ENCODE assay signal across 22 cellular contexts in genomic region chr10:133014416-133015210, GRCh38.
A peak's percentile ranks its signal among the peaks of the same experiment; 100 is the strongest.
DNase-seq lines count a peak whose midpoint lies in the region; ATAC-seq, FAIRE-seq and TF ChIP-seq lines count a peak whose summit lies in the region.
"Had no signal": no experiment of that assay in that cellular context is flagged by ENCODE, and none has a peak within 500 bp of the region (broad histone marks: within the 10 kb centered on the region; RNA-seq: fewer than 3 reads in every experiment).

No MANE protein-coding gene starts in this region.

- in situ Hi-C loops in Panc1 (cut with HindIII; ENCODE audit: low pct_unique_long_range_greater_than_20kb, low sequenced_read_pairs), result no loop called here
- in situ Hi-C loops in HepG2 (cut with HindIII; ENCODE audit: extremely low pct_ligation_motif_present, low pct_unique_long_range_greater_than_20kb), result no loop called here

- ATAC-seq in right cardiac atrium (no peak), Panc1 (peak; percentile 44; the same call in 1 of the 2 replicates), HepG2 (peak; percentile 49)
- ATAC-seq in CD4-positive, alpha-beta T cell (ENCODE audit: poor library complexity), result no peak
- no peak for ATAC-seq in activated CD4-positive, CD25-positive, alpha-beta regulatory T cell treated with anti-CD3 and anti-CD28 coated beads, Interleukin-2, amount 50 U/mL, for 24 hours

- no peaks in the 10 kb centered on the region for H3K4me1 Mint-ChIP-seq in CD4-positive, alpha-beta T cell (ENCODE audit: low read depth)
- H3K4me1 Mint-ChIP-seq: B cell; CD4-positive, CD25-positive, alpha-beta regulatory T cell; CD8-positive, alpha-beta memory T cell had no signal

- H3K4me2 ChIP-seq in HepG2 (ENCODE audit: low read depth, low read length), result no peak overlapping the region
- H3K4me2 ChIP-seq: BLaER1 had no signal

- H3K36me3 ChIP-seq in left ventricle myocardium inferior, result no peaks in the 10 kb centered on the region
- no peaks in the 10 kb centered on the region for H3K36me3 ChIP-seq in Panc1 (ENCODE audit: control insufficient read depth, insufficient read depth, low read length)
- no peaks in the 10 kb centered on the region for H3K36me3 ChIP-seq in HepG2 (replicated peaks in 1 of 2; ENCODE audit: control insufficient read depth in 1 of 2, insufficient read depth in 2 of 2, low read length in 2 of 2)
- peaks cover 8% of the 10 kb centered on the region for H3K36me3 ChIP-seq in neutrophil
- H3K36me3 ChIP-seq: BLaER1 had no signal

- H3K27ac Mint-ChIP-seq in CD4-positive, alpha-beta T cell, result no peak overlapping the region
- H3K27ac Mint-ChIP-seq: B cell; CD4-positive, CD25-positive, alpha-beta regulatory T cell; CD8-positive, alpha-beta memory T cell had no signal

- no peak overlapping the region for H3K9ac ChIP-seq in HepG2 (ENCODE audit: insufficient read depth, low read depth, low read length)
- H3K9ac ChIP-seq: BLaER1 had no signal

- H3K4me3 Mint-ChIP-seq in CD4-positive, alpha-beta T cell, result no peak overlapping the region
- H3K4me3 Mint-ChIP-seq: B cell; CD4-positive, CD25-positive, alpha-beta regulatory T cell; CD8-positive, alpha-beta memory T cell had no signal

- peak; percentile 14 to 54 (median 49) for DNase-seq in right cardiac atrium
- DNase-seq in left ventricle myocardium inferior, result no peak
- no peak for DNase-seq in Panc1 (ENCODE audit: low read depth, low spot score)
- no peak for DNase-seq in HepG2 (ENCODE audit: low spot score)
- no peak for DNase-seq in CD4-positive, alpha-beta T cell
- no peak for DNase-seq in SHP77 treated with DMSO at 0.1 percent for 48 hours (lab: John Stamatoyannopoulos, UW)
- DNase-seq: CD4-positive, CD25-positive, alpha-beta regulatory T cell; CD8-positive, alpha-beta memory T cell; DMS53; DMS79 treated with DMSO at 0.1 percent for 48 hours; GF-D8; GOT3; H7; HCEC 1CT had no signal

- H3K9me3 ChIP-seq in right cardiac atrium (ENCODE audit: control insufficient read depth, low read length) (no peaks in the 10 kb centered on the region), left ventricle myocardium inferior (replicated peaks) (no peaks in the 10 kb centered on the region), Panc1 (ENCODE audit: control insufficient read depth, insufficient read depth, low read depth, low read length) (no peaks in the 10 kb centered on the region), HepG2 (ENCODE audit: low read length) (no peaks in the 10 kb centered on the region), neutrophil (no peaks in the 10 kb centered on the region)
- no peaks in the 10 kb centered on the region for H3K9me3 ChIP-seq in CD4-positive, alpha-beta T cell (ENCODE audit: control insufficient read depth, low read length)

- FAIRE-seq in HepG2 (lab: Jason Lieb, UNC), result no peak
- FAIRE-seq: D721Med, GM12891, GM18507 had no signal

- H4K20me1 ChIP-seq in HepG2 (ENCODE audit: insufficient read depth, low read length), result no peaks in the 10 kb centered on the region
- H4K20me1 ChIP-seq: BLaER1 had no signal

- no peaks in the 10 kb centered on the region for H3K79me2 ChIP-seq in HepG2 (ENCODE audit: insufficient read depth, low read length)

- no peaks in the 10 kb centered on the region for H3K4me1 ChIP-seq in right cardiac atrium (ENCODE audit: control insufficient read depth, insufficient read depth, low read length)
- peaks cover 4% of the 10 kb centered on the region for H3K4me1 ChIP-seq in left ventricle myocardium inferior
- H3K4me1 ChIP-seq in Panc1 (ENCODE audit: control insufficient read depth, insufficient read depth, low read length), result peaks cover 5% of the 10 kb centered on the region
- H3K4me1 ChIP-seq in HepG2 (ENCODE audit: insufficient read depth, low read length), result no peaks in the 10 kb centered on the region
- H3K4me1 ChIP-seq in neutrophil (ENCODE audit: control insufficient read depth in 1 of 2, insufficient read depth in 1 of 2, low read depth in 1 of 2, low read length in 1 of 2), result peaks cover 60 to 65% of the 10 kb centered on the region in 2 experiments

- H3K4me3 ChIP-seq in right cardiac atrium (ENCODE audit: low read length) (no peak overlapping the region), left ventricle myocardium inferior (no peak overlapping the region), Panc1 (ENCODE audit: low read depth in 2 of 2, low read length in 2 of 2) (no peak overlapping the region), HepG2 (replicated peaks in 1 of 3; ENCODE audit: insufficient read depth in 1 of 3, low read depth in 2 of 3, low read length in 3 of 3) (no peak overlapping the region), neutrophil (ENCODE audit: low read depth in 1 of 2, low read length in 1 of 2) (peak overlapping the region; percentile 65 to 68)
- H3K4me3 ChIP-seq: BLaER1 had no signal

- TF ChIP-seq CTCF in left ventricle myocardium inferior (IDR thresholded peaks at IDR 0.05; ENCODE audit: borderline replicate concordance), result no peak
- TF ChIP-seq CTCF in Panc1 (IDR thresholded peaks at IDR 0.05), result no peak
- no peak for TF ChIP-seq CTCF in HepG2 (CRISPR knock-in tag; IDR thresholded peaks at IDR 0.05)
- TF ChIP-seq CTCF in neutrophil (IDR thresholded peaks at IDR 0.05), result no peak
- TF ChIP-seq CTCF in CD4-positive, alpha-beta T cell (IDR thresholded peaks at IDR 0.05), result no peak

- H3K27ac ChIP-seq in right cardiac atrium (ENCODE audit: low read length) (no peak overlapping the region), left ventricle myocardium inferior (replicated peaks) (no peak overlapping the region), Panc1 (ENCODE audit: low read length) (no peak overlapping the region), HepG2 (ENCODE audit: extremely low read length, insufficient read depth, low read length) (no peak overlapping the region), neutrophil (peak overlapping the region; percentile 99)
- H3K27ac ChIP-seq in CD4-positive, alpha-beta T cell (ENCODE audit: low read depth, low read length), result no peak overlapping the region
- H3K27ac ChIP-seq: BLaER1, C4-2B had no signal

- no TSS peak for BruUV-seq in Panc1 (replicated peaks; lab: Mats Ljungman, UMichigan)
- BruUV-seq in HepG2 (replicated peaks; lab: Mats Ljungman, UMichigan), result no TSS peak

- CTCF ChIA-PET in Panc1 (lab: Charles Lee) (no interaction called here), HepG2 (lab: Yijun Ruan, JAX; ENCODE audit: low intra/inter-chr PET ratio, low total read pairs) (no interaction called here)
- CTCF ChIA-PET in CD4-positive, alpha-beta T cell (lab: Charles Lee), result no interaction called here

- TF ChIP-seq RAD21 in HepG2 (CRISPR knock-in tag; IDR thresholded peaks at IDR 0.05), result no peak

- intact Hi-C loops in right cardiac atrium (cut with DNase I), result no loop called here
- intact Hi-C loops in left ventricle myocardium inferior (cut with micrococcal nuclease), result no loop called here
- intact Hi-C loops in Panc1 (cut with micrococcal nuclease; ENCODE audit: unreplicated experiment), result no loop called here
- intact Hi-C loops in HepG2 (cut with micrococcal nuclease; ENCODE audit: unreplicated experiment), result no loop called here
- intact Hi-C loops in CD4-positive, alpha-beta T cell (cut with DNase I, micrococcal nuclease), result no loop called here

- WGBS in right cardiac atrium, result 83% methylated on average over 38 of the region's 38 CpGs
- WGBS in HepG2 (ENCODE audit: low lambda C conversion rate), result 8% methylated on average over 5 of the region's 38 CpGs

- H2AFZ ChIP-seq in HepG2 (ENCODE audit: low read length), result no peak overlapping the region

- no peaks in the 10 kb centered on the region for H3K36me3 Mint-ChIP-seq in CD4-positive, alpha-beta T cell (ENCODE audit: low read depth)
- H3K36me3 Mint-ChIP-seq: CD4-positive, CD25-positive, alpha-beta regulatory T cell; CD8-positive, alpha-beta memory T cell had no signal

- POLR2A ChIA-PET in Panc1 (lab: Charles Lee), result no interaction called here
- POLR2A ChIA-PET in HepG2 (lab: Yijun Ruan, JAX), result no interaction called here
- POLR2A ChIA-PET in CD4-positive, alpha-beta T cell (lab: Charles Lee), result no interaction called here

- H3K27me3 Mint-ChIP-seq in CD4-positive, alpha-beta T cell, result peaks cover 4% of the 10 kb centered on the region
- H3K27me3 Mint-ChIP-seq: B cell had no signal

- TF ChIP-seq POLR2A in HepG2 (IDR thresholded peaks at IDR 0.05; ENCODE audit: insufficient read depth in 1 of 2, low read depth in 2 of 2, low read length in 2 of 2), result no peak

- TF ChIP-seq EP300 in HepG2 (IDR thresholded peaks at IDR 0.05; ENCODE audit: low read depth in 2 of 2, low read length in 2 of 2) (no peak), HepG2 (CRISPR knock-in tag; IDR thresholded peaks at IDR 0.05; ENCODE audit: borderline replicate concordance) (no peak)

- no peaks in the 10 kb centered on the region for H3K9me3 Mint-ChIP-seq in CD4-positive, alpha-beta T cell
- H3K9me3 Mint-ChIP-seq: CD4-positive, CD25-positive, alpha-beta regulatory T cell had no signal

- H3K27me3 ChIP-seq in right cardiac atrium (ENCODE audit: control insufficient read depth, insufficient read depth) (no peaks in the 10 kb centered on the region), left ventricle myocardium inferior (ENCODE audit: low read depth) (peaks cover 30% of the 10 kb centered on the region), Panc1 (ENCODE audit: control insufficient read depth, insufficient read depth, low read length) (no peaks in the 10 kb centered on the region), HepG2 (ENCODE audit: control insufficient read depth in 1 of 2, insufficient read depth in 2 of 2, low read length in 2 of 2) (peaks cover 3 to 30% of the 10 kb centered on the region in 2 experiments; a peak in 4 of 5 replicates), neutrophil (no peaks in the 10 kb centered on the region)
- H3K27me3 ChIP-seq in CD4-positive, alpha-beta T cell (ENCODE audit: control insufficient read depth, insufficient read depth, low read length), result no peaks in the 10 kb centered on the region
- H3K27me3 ChIP-seq: BLaER1 had no signal

TF ChIP-seq in HepG2, 621 proteins besides CTCF, POLR2A, EP300 and RAD21:
- TF ChIP-seq SP2 (CRISPR knock-in tag; IDR thresholded peaks at IDR 0.05) (no peak), MYC (CRISPR knock-in tag; IDR thresholded peaks at IDR 0.05; ENCODE audit: borderline replicate concordance) (no peak), ZFYVE20 (CRISPR knock-in tag; IDR thresholded peaks at IDR 0.05; ENCODE audit: borderline replicate concordance, low read depth) (no peak), ZNF264 (CRISPR knock-in tag; IDR thresholded peaks at IDR 0.05) (no peak), ZNF557 (CRISPR knock-in tag; IDR thresholded peaks at IDR 0.05) (no peak), ZNF292 (CRISPR knock-in tag; IDR thresholded peaks at IDR 0.05; ENCODE audit: borderline replicate concordance, low read depth) (no peak), SIX1 (CRISPR knock-in tag; IDR thresholded peaks at IDR 0.05; ENCODE audit: borderline replicate concordance) (no peak), NBN (conservative IDR thresholded peaks at IDR 0.05) (no peak), GATAD2A (CRISPR knock-in tag; IDR thresholded peaks at IDR 0.05) (no peak)
TF ChIP-seq in HepG2: peak in this region for 0.

Comparison
In these comparisons a context has a peak if more than half of its experiments do, and no peak if none do; other contexts are left out.
1. DNase-seq: peak in right cardiac atrium (3 of 3); none in left ventricle myocardium inferior (single experiment), Panc1 (single experiment), HepG2 (single experiment), CD4-positive, alpha-beta T cell (0 of 10) and SHP77 treated with DMSO at 0.1 percent for 48 hours (single experiment).
2. ATAC-seq: peak in Panc1 (single experiment) and HepG2 (single experiment); none in right cardiac atrium (0 of 2), CD4-positive, alpha-beta T cell (single experiment) and activated CD4-positive, CD25-positive, alpha-beta regulatory T cell treated with anti-CD3 and anti-CD28 coated beads, Interleukin-2, amount 50 U/mL, for 24 hours (0 of 2).
3. H3K4me3 ChIP-seq: peak in neutrophil (2 of 2); none in right cardiac atrium (single experiment), left ventricle myocardium inferior (single experiment), Panc1 (0 of 2) and HepG2 (0 of 3).